8 cellular contexts compared by ENCODE assay signal in the genomic region with DNA sequence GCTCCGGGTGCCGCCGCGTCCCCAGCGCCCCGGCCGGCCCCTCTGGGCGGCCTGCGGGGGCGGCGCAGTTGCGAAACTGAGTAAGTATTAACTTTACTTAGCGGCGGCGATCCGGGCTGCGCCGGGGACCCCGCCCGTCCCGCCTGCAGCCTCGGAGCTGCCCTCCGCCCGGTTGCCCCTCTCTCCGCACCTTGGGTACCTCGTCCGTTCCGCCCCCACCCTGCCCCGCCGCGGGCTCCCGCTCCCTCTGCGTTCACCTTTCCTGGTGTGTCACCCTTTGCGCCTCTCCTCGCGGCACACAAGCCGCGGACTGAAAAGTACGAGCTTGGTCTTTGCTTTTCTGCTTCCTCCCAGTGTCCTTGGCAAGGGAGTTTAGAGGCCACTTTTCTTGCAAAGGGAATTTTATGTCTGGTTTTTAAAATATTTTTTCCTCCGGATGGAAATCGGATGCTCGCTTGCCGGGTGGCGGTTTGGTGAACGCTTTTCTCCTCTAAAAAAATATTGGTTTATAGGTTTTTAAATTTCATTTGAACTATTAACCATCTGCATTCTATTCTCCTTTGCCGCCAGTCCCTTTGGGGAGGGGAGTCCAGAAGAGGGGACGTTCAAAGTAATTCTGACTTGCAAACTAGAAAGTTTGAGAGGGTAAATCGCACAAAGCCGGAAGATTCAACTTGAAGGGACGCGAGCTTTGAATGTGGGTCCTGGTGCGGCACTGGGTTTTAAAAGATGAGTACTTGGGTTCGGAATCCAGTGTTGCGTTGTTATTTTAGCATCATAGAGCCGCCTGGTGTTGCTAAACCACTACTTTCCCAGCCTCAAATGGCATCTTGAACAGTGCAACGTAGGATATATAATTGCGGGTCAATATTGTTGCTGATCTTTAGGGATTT. TPM values are rescaled to one million over a fixed set of nuclear protein-coding genes. Genes with fewer than 3 reads are reported as not detected.
DNase-seq lines count a peak whose midpoint lies in the region; ATAC-seq and TF ChIP-seq lines count a peak whose summit lies in the region.

No MANE protein-coding gene starts in this region.

- peak; percentile 3; the same call in 1 of the 2 replicates for TF ChIP-seq CTCF in SK-N-SH (IDR thresholded peaks at IDR 0.05)

- H3K36me3 ChIP-seq in SK-N-SH (replicated peaks in 1 of 2; ENCODE audit: control insufficient read depth in 1 of 2, insufficient read depth in 2 of 2, low read length in 1 of 2): peaks cover 12 to 14% of the 10 kb centered on the region in 2 experiments

- H3K4me3 ChIP-seq in SK-N-SH (ENCODE audit: low read depth in 2 of 2, low read length in 1 of 2): peak overlapping the region; percentile 86 to 92

- H3K9ac ChIP-seq in SK-N-SH: peak overlapping the region; percentile 96

- H2AFZ ChIP-seq in SK-N-SH (ENCODE audit: low read depth): no peak overlapping the region; the same call in 1 of the 2 replicates

- POLR2A ChIA-PET in SK-N-SH (lab: Yijun Ruan, JAX): interaction anchor here (0.6 to 1.0 kb wide), 2 partner anchors 9 to 678 kb away, joined by 3 read pairs; no protein-coding TSS in a partner anchor

- WGBS in SK-N-SH (ENCODE audit: low lambda C conversion rate): 2% methylated on average over 24 of the region's 57 CpGs

- H3K4me2 ChIP-seq in SK-N-SH: peak overlapping the region; percentile 74

- H3K27ac ChIP-seq in SK-N-SH (ENCODE audit: low read depth in 2 of 2, low read length in 1 of 2): peak overlapping the region; percentile 92 to 95

- H3K9me3 ChIP-seq in SK-N-SH: no peaks in the 10 kb centered on the region

- H3K27me3 ChIP-seq in SK-N-SH (ENCODE audit: insufficient read depth): no peaks in the 10 kb centered on the region

- no peaks in the 10 kb centered on the region for H3K9me2 ChIP-seq in SK-N-SH

- peaks cover 43% of the 10 kb centered on the region for H4K20me1 ChIP-seq in SK-N-SH (ENCODE audit: insufficient read depth)

- peaks cover 54% of the 10 kb centered on the region for H3K79me2 ChIP-seq in SK-N-SH (ENCODE audit: insufficient read depth)

- TF ChIP-seq EP300 in SK-N-SH (IDR thresholded peaks at IDR 0.05; ENCODE audit: borderline replicate concordance in 1 of 2, low read depth in 1 of 2, low read length in 1 of 2): no peak

- H3F3A ChIP-seq in SK-N-SH (replicated peaks; ENCODE audit: insufficient read depth): peaks cover 14% of the 10 kb centered on the region

- peak; percentile 37 for ATAC-seq in HG03159 (IDR thresholded peaks at IDR 0.05; ENCODE audit: unreplicated experiment)

- peaks cover 0 to 28% of the 10 kb centered on the region in 2 experiments; a peak in 2 of 4 replicates for H3K4me1 ChIP-seq in SK-N-SH (ENCODE audit: control insufficient read depth in 1 of 2, insufficient read depth in 2 of 2, low read depth in 1 of 2, low read length in 1 of 2)

- peak; percentile 58 for TF ChIP-seq RAD21 in SK-N-SH (IDR thresholded peaks at IDR 0.05; ENCODE audit: low read length)

- peak; percentile 66 for DNase-seq in NCI-H2196 (lab: John Stamatoyannopoulos, UW; ENCODE audit: unreplicated experiment)
- DNase-seq in NCI-H2196 treated with DMSO at 0.1 percent for 48 hours (lab: John Stamatoyannopoulos, UW; ENCODE audit: unreplicated experiment): no peak
- peak; percentile 27 for DNase-seq in SK-N-SH
- peak; percentile 11 for DNase-seq in cortex of kidney (lab: John Stamatoyannopoulos, UW)
- peak; percentile 73 for DNase-seq in kidney tubule cell (ENCODE audit: low spot score)
- peak; percentile 19 for DNase-seq in stimulated activated CD4-positive, alpha-beta T cell treated with anti-CD3 and anti-CD28 coated beads, Interleukin-1b, Interleukin-23, amount 100 ng/mL, for 48 hours
- DNase-seq in NCI-H1048 (lab: John Stamatoyannopoulos, UW): no peak

- CTCF ChIA-PET in SK-N-SH (lab: Yijun Ruan, JAX): interaction anchor here (0.6 to 3.4 kb wide), 41 partner anchors 9 to 747 kb away, joined by 3 to 19 read pairs (median 3); no protein-coding TSS in a partner anchor

TF ChIP-seq in SK-N-SH, 30 proteins besides CTCF, POLR2A, EP300 and RAD21 (continues in another document):
- TF ChIP-seq TAF1 (IDR thresholded peaks at IDR 0.05; ENCODE audit: borderline replicate concordance, low read depth, low read length): no peak; the same call in 1 of the 2 replicates
- TF ChIP-seq, protein P1, sequence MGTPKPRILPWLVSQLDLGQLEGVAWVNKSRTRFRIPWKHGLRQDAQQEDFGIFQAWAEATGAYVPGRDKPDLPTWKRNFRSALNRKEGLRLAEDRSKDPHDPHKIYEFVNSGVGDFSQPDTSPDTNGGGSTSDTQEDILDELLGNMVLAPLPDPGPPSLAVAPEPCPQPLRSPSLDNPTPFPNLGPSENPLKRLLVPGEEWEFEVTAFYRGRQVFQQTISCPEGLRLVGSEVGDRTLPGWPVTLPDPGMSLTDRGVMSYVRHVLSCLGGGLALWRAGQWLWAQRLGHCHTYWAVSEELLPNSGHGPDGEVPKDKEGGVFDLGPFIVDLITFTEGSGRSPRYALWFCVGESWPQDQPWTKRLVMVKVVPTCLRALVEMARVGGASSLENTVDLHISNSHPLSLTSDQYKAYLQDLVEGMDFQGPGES (IDR thresholded peaks at IDR 0.05; ENCODE audit: low read depth, low read length): no peak
- TF ChIP-seq USF1 (IDR thresholded peaks at IDR 0.05; ENCODE audit: borderline replicate concordance, low read depth): no peak
- TF ChIP-seq, protein P2, sequence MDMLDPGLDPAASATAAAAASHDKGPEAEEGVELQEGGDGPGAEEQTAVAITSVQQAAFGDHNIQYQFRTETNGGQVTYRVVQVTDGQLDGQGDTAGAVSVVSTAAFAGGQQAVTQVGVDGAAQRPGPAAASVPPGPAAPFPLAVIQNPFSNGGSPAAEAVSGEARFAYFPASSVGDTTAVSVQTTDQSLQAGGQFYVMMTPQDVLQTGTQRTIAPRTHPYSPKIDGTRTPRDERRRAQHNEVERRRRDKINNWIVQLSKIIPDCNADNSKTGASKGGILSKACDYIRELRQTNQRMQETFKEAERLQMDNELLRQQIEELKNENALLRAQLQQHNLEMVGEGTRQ (IDR thresholded peaks at IDR 0.05; ENCODE audit: borderline replicate concordance, low read depth, low read length): no peak
- TF ChIP-seq GABPA (IDR thresholded peaks at IDR 0.05; ENCODE audit: low read depth): no peak
- TF ChIP-seq MEF2A (IDR thresholded peaks at IDR 0.05; ENCODE audit: borderline replicate concordance, low read depth): no peak
- no peak for TF ChIP-seq GATA2 (CRISPR knock-in tag; IDR thresholded peaks at IDR 0.05)
- TF ChIP-seq SIN3A (IDR thresholded peaks at IDR 0.05; ENCODE audit: borderline replicate concordance, low read depth, low read length): 0 out of 2 replicates have a peak, but pooled peaks have one; percentile 23
- TF ChIP-seq TCF12 (IDR thresholded peaks at IDR 0.05): 0 out of 2 replicates have a peak, but pooled peaks have one; percentile 2
- TF ChIP-seq FOXJ3 (CRISPR knock-in tag; IDR thresholded peaks at IDR 0.05): no peak
- no peak for TF ChIP-seq REST (IDR thresholded peaks at IDR 0.05; ENCODE audit: low read depth, low read length)
- no peak for TF ChIP-seq TEAD4 (IDR thresholded peaks at IDR 0.05; ENCODE audit: borderline replicate concordance, insufficient read depth)
- peak; percentile 28; the same call in 1 of the 2 replicates for TF ChIP-seq FOSL2 (IDR thresholded peaks at IDR 0.05; ENCODE audit: borderline replicate concordance, low read depth)
- no peak for TF ChIP-seq FOXM1 (IDR thresholded peaks at IDR 0.05; ENCODE audit: low read depth)
- 0 out of 2 replicates have a peak, but pooled peaks have one; percentile 14 for TF ChIP-seq MXI1 (IDR thresholded peaks at IDR 0.05; ENCODE audit: low read depth, low read length)
- no peak for TF ChIP-seq ELF1 (IDR thresholded peaks at IDR 0.05)
- no peak for TF ChIP-seq MAX (IDR thresholded peaks at IDR 0.05; ENCODE audit: low read depth)
- TF ChIP-seq POLR2AphosphoS5 (IDR thresholded peaks at IDR 0.05; ENCODE audit: low read depth, low read length): no peak

RNA-seq across cellular contexts. Expression of gene RASSF8, which starts 0.8 kb away (rescaled TPM):
- 15.3 and 17.9 TPM in 2 replicates for polyA plus RNA-seq in SK-N-SH (2012; rRNA removed)
- 19.2 and 21.4 TPM in 2 replicates for polyA plus RNA-seq in SK-N-SH (2012; cell fraction: cytosol; rRNA removed)
- polyA plus RNA-seq in SK-N-SH (2012; cell fraction: nucleus; rRNA removed): 9.0 and 17.8 TPM in 2 replicates

Comparison
In these comparisons a context has a peak if more than half of its experiments do, and no peak if none do; other contexts are left out.
1. DNase-seq: peak in NCI-H2196 (single experiment), SK-N-SH (single experiment), cortex of kidney (single experiment), kidney tubule cell (single experiment) and stimulated activated CD4-positive, alpha-beta T cell treated with anti-CD3 and anti-CD28 coated beads, Interleukin-1b, Interleukin-23, amount 100 ng/mL, for 48 hours (single experiment); none in NCI-H2196 treated with DMSO at 0.1 percent for 48 hours (single experiment) and NCI-H1048 (single experiment).